8 cellular contexts compared by ENCODE assay signal in genomic region chr7:5494683-5495561, GRCh38. TPM values are rescaled to one million over a fixed set of nuclear protein-coding genes. Genes with fewer than 3 reads are reported as not detected.
DNase-seq lines count a peak whose midpoint lies in the region; ATAC-seq and TF ChIP-seq lines count a peak whose summit lies in the region.

No MANE protein-coding gene starts in this region.

- H3K4me3 ChIP-seq in LNCaP clone FGC (ENCODE audit: low read depth, low read length) (no peak overlapping the region), SJSA1 (no peak overlapping the region), testis (no peak overlapping the region)

- peak; percentile 94 for TF ChIP-seq CTCF in LNCaP clone FGC (IDR thresholded peaks at IDR 0.05; ENCODE audit: control insufficient read depth, extremely low read depth, insufficient read depth)
- TF ChIP-seq CTCF in omental fat pad (IDR thresholded peaks at IDR 0.05), result peak in 2 of 3 donors; percentile 45 to 97
- TF ChIP-seq CTCF in testis (IDR thresholded peaks at IDR 0.05), result peak; percentile 80 to 90 (median 88)

- H3K36me3 ChIP-seq in SJSA1 (peaks cover 67% of the 10 kb centered on the region), testis (ENCODE audit: low read depth, missing control alignments) (no peaks in the 10 kb centered on the region)

- H3K27ac ChIP-seq in SJSA1 (no peak overlapping the region), testis (peak overlapping the region in 1 of 2 donors; percentile 69)

- H3K4me1 ChIP-seq in SJSA1 (replicated peaks) (peaks cover 16% of the 10 kb centered on the region), testis (peaks cover 40% of the 10 kb centered on the region)

- intact Hi-C loops in testis (cut with DNase I; ENCODE audit: low total_unique reads), result loop anchor here (5.0 kb wide), 1 partner anchor 177 kb away; no protein-coding TSS in a partner anchor

- ATAC-seq in GM21423 (IDR thresholded peaks at IDR 0.05; ENCODE audit: unreplicated experiment) (peak; percentile 62), omental fat pad (ENCODE audit: low FRiP score) (peak; percentile 76)

- no peaks in the 10 kb centered on the region for H3K27me3 ChIP-seq in SJSA1 (replicated peaks)
- no peaks in the 10 kb centered on the region for H3K27me3 ChIP-seq in testis

- WGBS in testis, 2 donors, result 13 to 39% methylated on average over 7 to 41 of the region's 41 CpGs

- TF ChIP-seq POLR2A in testis (IDR thresholded peaks at IDR 0.05), result no peak

- H3K9me3 ChIP-seq in SJSA1 (replicated peaks) (no peaks in the 10 kb centered on the region), testis (no peaks in the 10 kb centered on the region)

- DNase-seq in COLO668 (lab: John Stamatoyannopoulos, UW; ENCODE audit: unreplicated experiment), result peak; percentile 87
- no peak for DNase-seq in LNCaP clone FGC (ENCODE audit: low read depth)
- DNase-seq in SJSA1 (ENCODE audit: low read depth in 1 of 2, low spot score in 2 of 2), result peak; percentile 68 to 75
- peak; percentile 73 for DNase-seq in activated gamma-delta T cell treated with Interleukin-2 at 50 U/mL for 16 hours
- DNase-seq in foreskin melanocyte, result peak; percentile 32
- no peak for DNase-seq in omental fat pad (ENCODE audit: low spot score)
- peak; percentile 82 for DNase-seq in testis

RNA-seq across cellular contexts. Expression of gene FBXL18, which starts 18.7 kb away (rescaled TPM):
- total RNA-seq in SJSA1 (2014; rRNA removed; shearing (Covaris generic)), result 2.5 and 4.6 TPM in 2 replicates
- total RNA-seq in omental fat pad (1 to 10 TPM; 5.4 to 7.3 (median 6.0) TPM), testis (10 to 100 TPM; 16.1 to 18.5 TPM)
- 5.6 TPM for polyA plus RNA-seq in testis (ENCODE audit: insufficient read depth, low read depth, low replicate concordance)

RNA-seq across cellular contexts. Expression of gene ACTB, which starts 35.5 kb away (rescaled TPM):
- total RNA-seq in SJSA1 (2014; rRNA removed; shearing (Covaris generic)), result 5,182 and 6,531 TPM in 2 replicates
- total RNA-seq in omental fat pad (1,000 to 10,000 TPM; 1,920 to 3,510 (median 2,778) TPM), testis (1,000 to 10,000 TPM; 2,150 to 2,308 TPM)
- 1,856 TPM for polyA plus RNA-seq in testis (ENCODE audit: insufficient read depth, low read depth, low replicate concordance)

Comparison
In these comparisons a context has a peak if more than half of its experiments do, and no peak if none do; other contexts are left out.
1. DNase-seq: peak in COLO668 (single experiment), SJSA1 (2 of 2), activated gamma-delta T cell treated with Interleukin-2 at 50 U/mL for 16 hours (single experiment), foreskin melanocyte (single experiment) and testis (single experiment); none in LNCaP clone FGC (single experiment) and omental fat pad (single experiment).
2. Peak in every context shown above with its lines, with median percentiles within 50 percentile points of each other: CTCF ChIP-seq.